In genomic region chr5:149561848-149562247, GRCh38 we compare ENCODE assay signal across 8 cellular contexts. TPM values are rescaled to one million over a fixed set of nuclear protein-coding genes. Genes with fewer than 3 reads are reported as not detected.
A peak's percentile ranks its signal among the peaks of the same experiment; 100 is the strongest.
DNase-seq lines count a peak whose midpoint lies in the region; ATAC-seq and TF ChIP-seq lines count a peak whose summit lies in the region.

No MANE protein-coding gene starts in this region.

- H3K27me3 ChIP-seq in DOHH2 (ENCODE audit: control insufficient read depth, low read length) = no peaks in the 10 kb centered on the region
- H3K27me3 ChIP-seq in CD4-positive, alpha-beta T cell (ENCODE audit: control insufficient read depth, insufficient read depth, low read length) = no peaks in the 10 kb centered on the region

- H3K79me2 ChIP-seq in DOHH2 (ENCODE audit: control insufficient read depth, low read length) = no peaks in the 10 kb centered on the region

- H3K4me3 Mint-ChIP-seq in chondrocyte (ENCODE audit: unreplicated experiment) = no peak overlapping the region
- no peak overlapping the region for H3K4me3 Mint-ChIP-seq in CD4-positive, alpha-beta T cell

- H3K27me3 Mint-ChIP-seq in chondrocyte (ENCODE audit: low read depth) = no peaks in the 10 kb centered on the region
- H3K27me3 Mint-ChIP-seq in CD4-positive, alpha-beta T cell = no peaks in the 10 kb centered on the region

- no peaks in the 10 kb centered on the region for H3K9me2 ChIP-seq in DOHH2 (replicated peaks; ENCODE audit: control insufficient read depth, low read length)

- peaks cover 43% of the 10 kb centered on the region for H3K4me1 ChIP-seq in DOHH2 (ENCODE audit: control insufficient read depth, low read length)

- DNase-seq in NB4 (ENCODE audit: low read depth) = peak; percentile 70
- DNase-seq in chondrocyte (ENCODE audit: low spot score) = no peak
- peak; percentile 48 to 96 for DNase-seq in lung microvascular endothelial cell (ENCODE audit: low read depth in 2 of 2)
- DNase-seq in ecto neural progenitor cell (ENCODE audit: low spot score) = no peak
- DNase-seq in CD4-positive, alpha-beta T cell = no peak

- peak overlapping the region; percentile 34 for H3K27ac ChIP-seq in DOHH2 (ENCODE audit: low read depth, low read length)
- H3K27ac ChIP-seq in CD4-positive, alpha-beta T cell (ENCODE audit: low read depth, low read length) = no peak overlapping the region

- peaks cover 34% of the 10 kb centered on the region for H3K4me1 Mint-ChIP-seq in chondrocyte (ENCODE audit: low read depth)
- H3K4me1 Mint-ChIP-seq in CD4-positive, alpha-beta T cell (ENCODE audit: low read depth) = peaks cover 25% of the 10 kb centered on the region

- ATAC-seq in CD4-positive, alpha-beta T cell (ENCODE audit: poor library complexity) = no peak
- ATAC-seq in GM18505 (IDR thresholded peaks at IDR 0.05; ENCODE audit: unreplicated experiment) (no peak), GM21717 (IDR thresholded peaks at IDR 0.05; ENCODE audit: unreplicated experiment) (no peak)

- intact Hi-C loops in CD4-positive, alpha-beta T cell (cut with DNase I, micrococcal nuclease) = loop anchor here (10.0 kb wide), 2 partner anchors 417 to 827 kb away; partner anchors contain the start of gene ABLIM3 (in 2 of the 2)

- no peaks in the 10 kb centered on the region for H3K9me3 Mint-ChIP-seq in chondrocyte (ENCODE audit: low read depth)
- H3K9me3 Mint-ChIP-seq in CD4-positive, alpha-beta T cell = no peaks in the 10 kb centered on the region

- POLR2A ChIA-PET in CD4-positive, alpha-beta T cell (lab: Charles Lee) = interaction anchor here (0.6 to 3.3 kb wide), 3 partner anchors 11 to 121 kb away, joined by 3 to 42 read pairs (median 3); partner anchors contain the start of gene CSNK1A1

- H3F3A ChIP-seq in DOHH2 (ENCODE audit: control insufficient read depth, insufficient read depth) = peaks cover 29% of the 10 kb centered on the region

- no peaks in the 10 kb centered on the region for H3K9me3 ChIP-seq in DOHH2 (ENCODE audit: control insufficient read depth, insufficient read depth, low read length)
- H3K9me3 ChIP-seq in CD4-positive, alpha-beta T cell (ENCODE audit: control insufficient read depth, low read length) = no peaks in the 10 kb centered on the region

- H3K36me3 ChIP-seq in DOHH2 (ENCODE audit: control insufficient read depth, low read length) = no peaks in the 10 kb centered on the region; the same call in 1 of the 2 replicates

- TF ChIP-seq CTCF in DOHH2 (IDR thresholded peaks at IDR 0.05; ENCODE audit: low read depth, low read length, poor library complexity, severe bottlenecking) = no peak
- TF ChIP-seq CTCF in NB4 (IDR thresholded peaks at IDR 0.05; ENCODE audit: low read depth, low read length) = no peak
- no peak for TF ChIP-seq CTCF in chondrocyte (IDR thresholded peaks at IDR 0.05)
- TF ChIP-seq CTCF in CD4-positive, alpha-beta T cell (IDR thresholded peaks at IDR 0.05) = no peak

- H4K20me1 ChIP-seq in DOHH2 (ENCODE audit: control insufficient read depth, insufficient read depth, low read depth, low read length) = no peaks in the 10 kb centered on the region

- H3K27ac Mint-ChIP-seq in chondrocyte (ENCODE audit: unreplicated experiment) = peak overlapping the region; percentile 81
- no peak overlapping the region for H3K27ac Mint-ChIP-seq in CD4-positive, alpha-beta T cell

- no peaks in the 10 kb centered on the region for H3K36me3 Mint-ChIP-seq in chondrocyte (ENCODE audit: low read depth)
- no peaks in the 10 kb centered on the region for H3K36me3 Mint-ChIP-seq in CD4-positive, alpha-beta T cell (ENCODE audit: low read depth)

- no peak for TF ChIP-seq POLR2A in NB4 (IDR thresholded peaks at IDR 0.05; ENCODE audit: extremely low read depth, insufficient read length)
- TF ChIP-seq POLR2A in GM18505 (IDR thresholded peaks at IDR 0.05; ENCODE audit: borderline replicate concordance, extremely low read depth, insufficient read depth, insufficient read length) = no peak

- H3K4me3 ChIP-seq in DOHH2 (ENCODE audit: low read length) (peak overlapping the region; percentile 42), NB4 (ENCODE audit: low read depth, low read length) (no peak overlapping the region)

- CTCF ChIA-PET in CD4-positive, alpha-beta T cell (lab: Charles Lee) = interaction anchor here (0.9 to 2.5 kb wide), 2 partner anchors 10 to 127 kb away, joined by 3 to 10 read pairs; partner anchors contain the start of gene CSNK1A1

- peak overlapping the region; percentile 57 for H3K4me2 ChIP-seq in DOHH2 (ENCODE audit: low read length)

RNA-seq across cellular contexts. Expression of gene CSNK1A1, which starts 10.6 kb away (rescaled TPM):
- 214 to 227 TPM (median 224 TPM) in 3 replicates for total RNA-seq in chondrocyte
- 290 and 294 TPM in 2 replicates for total RNA-seq in lung microvascular endothelial cell
- 100 to 1,000 TPM; 201 to 217 TPM for total RNA-seq in CD4-positive, alpha-beta T cell

RNA-seq across cellular contexts. Expression of gene ARHGEF37, which starts 19.4 kb away (rescaled TPM):
- 5.8 to 16.8 TPM (median 6.0 TPM) in 3 replicates for total RNA-seq in chondrocyte
- total RNA-seq in lung microvascular endothelial cell = 9.8 and 16.1 TPM in 2 replicates
- under 1 TPM in 1 of 2 experiments, not detected in 1; 0.41 TPM for total RNA-seq in CD4-positive, alpha-beta T cell

Comparison
In these comparisons a context has a peak if more than half of its experiments do, and no peak if none do; other contexts are left out.
1. DNase-seq: peak in NB4 (single experiment) and lung microvascular endothelial cell (2 of 2); none in chondrocyte (single experiment), ecto neural progenitor cell (single experiment) and CD4-positive, alpha-beta T cell (0 of 10).